8 cellular contexts compared by ENCODE assay signal in genomic region chr20:62907377-62908317, GRCh38. TPM values are rescaled to one million over a fixed set of nuclear protein-coding genes. Genes with fewer than 3 reads are reported as not detected.
DNase-seq lines count a peak whose midpoint lies in the region; ATAC-seq and TF ChIP-seq lines count a peak whose summit lies in the region.

No MANE protein-coding gene starts in this region.

- H3K4me1 ChIP-seq in hepatocyte (ENCODE audit: insufficient read depth): no peaks in the 10 kb centered on the region

- no peak overlapping the region for H2AFZ ChIP-seq in hepatocyte

- H3K27ac ChIP-seq in hepatocyte: no peak overlapping the region

- no peaks in the 10 kb centered on the region for H3K9me3 ChIP-seq in hepatocyte (ENCODE audit: low read depth)

- H3K4me3 ChIP-seq in hepatocyte: no peak overlapping the region

- WGBS in hepatocyte (ENCODE audit: low lambda C conversion rate, missing lambda C conversion rate): 81% methylated on average over 16 of the region's 16 CpGs

- peak in 5 of 6 experiments; percentile 18 to 39 (median 27) for DNase-seq in stimulated activated naive CD4-positive, alpha-beta T cell (lab: John Stamatoyannopoulos, UW)
- DNase-seq in stimulated activated naive CD4-positive, alpha-beta T cell treated with Interleukin-2 at 50 U/mL for 16 hours (lab: John Stamatoyannopoulos, UW): no peak
- peak; percentile 46 for DNase-seq in activated CD8-positive, alpha-beta memory T cell treated with anti-CD3 and anti-CD28 coated beads, Interleukin-2, amount 50 U/mL, for 4 hours
- DNase-seq in hepatocyte (ENCODE audit: low spot score): no peak
- no peak for DNase-seq in AG08396 (ENCODE audit: low spot score)
- DNase-seq in NOMO-1 treated with DMSO at 0.1 percent for 48 hours (lab: John Stamatoyannopoulos, UW; ENCODE audit: unreplicated experiment): no peak

- TF ChIP-seq CTCF in hepatocyte (IDR thresholded peaks at IDR 0.05; ENCODE audit: poor library complexity): peak; percentile 39

- H3K9me2 ChIP-seq in hepatocyte (replicated peaks; ENCODE audit: insufficient read depth): no peaks in the 10 kb centered on the region

- no peaks in the 10 kb centered on the region for H3K27me3 ChIP-seq in hepatocyte

- ATAC-seq in HG03097 (IDR thresholded peaks at IDR 0.05; ENCODE audit: low FRiP score, unreplicated experiment) (no peak), HG03457 (IDR thresholded peaks at IDR 0.05; ENCODE audit: unreplicated experiment) (no peak)

- H3K36me3 ChIP-seq in hepatocyte (replicated peaks; ENCODE audit: insufficient read depth, low read depth): peaks cover 7% of the 10 kb centered on the region

- peaks cover 62% of the 10 kb centered on the region for H3K79me2 ChIP-seq in hepatocyte

- peaks cover 68% of the 10 kb centered on the region for H4K20me1 ChIP-seq in hepatocyte (ENCODE audit: insufficient read depth, poor library complexity, severe bottlenecking)

- H3K4me2 ChIP-seq in hepatocyte: no peak overlapping the region

RNA-seq across cellular contexts. Expression of gene DIDO1, which starts 18.7 kb away (rescaled TPM):
- total RNA-seq in hepatocyte: 31.5 and 31.6 TPM in 2 replicates
- 23.7 and 26.5 TPM in 2 replicates for polyA plus RNA-seq in hepatocyte

RNA-seq across cellular contexts. Expression of gene GID8, which starts 30.3 kb away (rescaled TPM):
- 35.4 and 35.5 TPM in 2 replicates for total RNA-seq in hepatocyte
- polyA plus RNA-seq in hepatocyte: 16.5 and 17.9 TPM in 2 replicates

RNA-seq across cellular contexts. Expression of gene SLC17A9, which starts 44.9 kb away (rescaled TPM):
- total RNA-seq in hepatocyte: 17.3 and 26.9 TPM in 2 replicates
- polyA plus RNA-seq in hepatocyte: 83.9 and 113 TPM in 2 replicates

RNA-seq across cellular contexts. Expression of gene TCFL5, which starts 46.0 kb away (rescaled TPM):
- 9.1 and 9.5 TPM in 2 replicates for total RNA-seq in hepatocyte
- polyA plus RNA-seq in hepatocyte: 8.5 and 10.5 TPM in 2 replicates

Comparison
In these comparisons a context has a peak if more than half of its experiments do, and no peak if none do; other contexts are left out.
1. DNase-seq: peak in stimulated activated naive CD4-positive, alpha-beta T cell (5 of 6) and activated CD8-positive, alpha-beta memory T cell treated with anti-CD3 and anti-CD28 coated beads, Interleukin-2, amount 50 U/mL, for 4 hours (single experiment); none in stimulated activated naive CD4-positive, alpha-beta T cell treated with Interleukin-2 at 50 U/mL for 16 hours (single experiment), hepatocyte (single experiment), AG08396 (single experiment) and NOMO-1 treated with DMSO at 0.1 percent for 48 hours (single experiment).